Comparison of ENCODE assay signal across 8 cellular contexts in genomic region chr10:23293145-23293724, GRCh38. TPM values are rescaled to one million over a fixed set of nuclear protein-coding genes. Genes with fewer than 3 reads are reported as not detected.
DNase-seq lines count a peak whose midpoint lies in the region; ATAC-seq and TF ChIP-seq lines count a peak whose summit lies in the region.

No MANE protein-coding gene starts in this region.

- no peaks in the 10 kb centered on the region for H3K4me1 ChIP-seq in esophagus squamous epithelium

- TF ChIP-seq CTCF in esophagus squamous epithelium (IDR thresholded peaks at IDR 0.05), result peak; percentile 19 to 56 (median 26)
- peak; percentile 72 for TF ChIP-seq CTCF in retinal pigment epithelial cell (conservative IDR thresholded peaks at IDR 0.05; ENCODE audit: low read depth, low read length)

- no peak overlapping the region for H3K9ac ChIP-seq in SK-N-MC (ENCODE audit: insufficient read length)

- H3K4me3 ChIP-seq in SK-N-MC, result peak overlapping the region; percentile 37; the same call in 1 of the 2 replicates
- H3K4me3 ChIP-seq in esophagus squamous epithelium, result no peak overlapping the region
- no peak overlapping the region for H3K4me3 ChIP-seq in retinal pigment epithelial cell (ENCODE audit: low read length)

- no peaks in the 10 kb centered on the region for H3K9me3 ChIP-seq in SK-N-MC (ENCODE audit: low read depth, low read length)
- H3K9me3 ChIP-seq in esophagus squamous epithelium, result no peaks in the 10 kb centered on the region

- intact Hi-C loops in esophagus squamous epithelium (cut with DNase I), result no loop called here

- no peak for TF ChIP-seq POLR2A in esophagus squamous epithelium (IDR thresholded peaks at IDR 0.05)

- H3K27ac ChIP-seq in SK-N-MC (no peak overlapping the region), esophagus squamous epithelium (no peak overlapping the region)

- H3K36me3 ChIP-seq in SK-N-MC (ENCODE audit: insufficient read depth, low read length) (no peaks in the 10 kb centered on the region), esophagus squamous epithelium (no peaks in the 10 kb centered on the region)

- 10 to 24% methylated on average over 7 of the region's 7 CpGs for WGBS in esophagus squamous epithelium, 2 donors

- DNase-seq in SKM-1 treated with dmso at 0.1 percent for 144 hours (lab: John Stamatoyannopoulos, UW; ENCODE audit: unreplicated experiment), result peak; percentile 22
- DNase-seq in SKM-1 (lab: John Stamatoyannopoulos, UW; ENCODE audit: unreplicated experiment), result no peak
- DNase-seq in LHCN-M2 (ENCODE audit: low read depth), result peak; percentile 20
- DNase-seq in SK-N-MC (ENCODE audit: low read depth, low spot score), result no peak
- no peak for DNase-seq in esophagus squamous epithelium (lab: John Stamatoyannopoulos, UW)
- peak; percentile 9 for DNase-seq in retinal pigment epithelial cell (ENCODE audit: low read depth)
- no peak for DNase-seq in mesenteric fat pad (ENCODE audit: low spot score)

- peaks cover 0 to 36% (median 0%) of the 10 kb centered on the region in 4 donors for H3K27me3 ChIP-seq in esophagus squamous epithelium

- peak; percentile 90 for ATAC-seq in GM21825 (IDR thresholded peaks at IDR 0.05; ENCODE audit: unreplicated experiment)

RNA-seq across cellular contexts. Expression of gene C10orf67, which starts 51.4 kb away (rescaled TPM):
- 0.11 and 0.19 TPM in 2 replicates for total RNA-seq in LHCN-M2 (2014; rRNA removed)
- polyA plus RNA-seq in LHCN-M2 (2012), result not detected
- under 1 TPM in 2 of 4 donors, not detected in 2; 0.18 to 0.27 TPM for total RNA-seq in esophagus squamous epithelium
- total RNA-seq in mesenteric fat pad, result not detected

Comparison
In these comparisons a context has a peak if more than half of its experiments do, and no peak if none do; other contexts are left out.
1. DNase-seq: peak in SKM-1 treated with dmso at 0.1 percent for 144 hours (single experiment), LHCN-M2 (single experiment) and retinal pigment epithelial cell (single experiment); none in SKM-1 (single experiment), SK-N-MC (single experiment), esophagus squamous epithelium (single experiment) and mesenteric fat pad (single experiment).